ENCODE assay signal across 1 cellular context in genomic region chr19:13150187-13150918, GRCh38.
TF ChIP-seq lines count a peak whose summit lies in the region.

A gene with protein sequence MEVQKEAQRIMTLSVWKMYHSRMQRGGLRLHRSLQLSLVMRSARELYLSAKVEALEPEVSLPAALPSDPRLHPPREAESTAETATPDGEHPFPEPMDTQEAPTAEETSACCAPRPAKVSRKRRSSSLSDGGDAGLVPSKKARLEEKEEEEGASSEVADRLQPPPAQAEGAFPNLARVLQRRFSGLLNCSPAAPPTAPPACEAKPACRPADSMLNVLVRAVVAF (plus strand): TSS chr19:13150411. CDS start chr19:13153187, 2,776 bp downstream.
A gene with protein sequence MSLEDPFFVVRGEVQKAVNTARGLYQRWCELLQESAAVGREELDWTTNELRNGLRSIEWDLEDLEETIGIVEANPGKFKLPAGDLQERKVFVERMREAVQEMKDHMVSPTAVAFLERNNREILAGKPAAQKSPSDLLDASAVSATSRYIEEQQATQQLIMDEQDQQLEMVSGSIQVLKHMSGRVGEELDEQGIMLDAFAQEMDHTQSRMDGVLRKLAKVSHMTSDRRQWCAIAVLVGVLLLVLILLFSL (minus strand): TSS chr19:13150375. CDS start chr19:13150173, 202 bp downstream.

TF ChIP-seq in HepG2, 621 proteins besides CTCF, POLR2A, EP300 and RAD21 (continued from another document and continues in another):
- TF ChIP-seq, protein P1, sequence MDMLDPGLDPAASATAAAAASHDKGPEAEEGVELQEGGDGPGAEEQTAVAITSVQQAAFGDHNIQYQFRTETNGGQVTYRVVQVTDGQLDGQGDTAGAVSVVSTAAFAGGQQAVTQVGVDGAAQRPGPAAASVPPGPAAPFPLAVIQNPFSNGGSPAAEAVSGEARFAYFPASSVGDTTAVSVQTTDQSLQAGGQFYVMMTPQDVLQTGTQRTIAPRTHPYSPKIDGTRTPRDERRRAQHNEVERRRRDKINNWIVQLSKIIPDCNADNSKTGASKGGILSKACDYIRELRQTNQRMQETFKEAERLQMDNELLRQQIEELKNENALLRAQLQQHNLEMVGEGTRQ (IDR thresholded peaks at IDR 0.05; ENCODE audit: low read depth, low read length) = no peak
- TF ChIP-seq, protein P1 (CRISPR knock-in tag; IDR thresholded peaks at IDR 0.05; ENCODE audit: borderline replicate concordance) = no peak; the same call in 1 of the 2 replicates
- peak; percentile 51; the same call in 1 of the 2 replicates for TF ChIP-seq SALL2 (CRISPR knock-in tag; IDR thresholded peaks at IDR 0.05)
- no peak for TF ChIP-seq CREBL2 (CRISPR knock-in tag; IDR thresholded peaks at IDR 0.05; ENCODE audit: borderline replicate concordance)
- TF ChIP-seq ZFP37 (CRISPR knock-in tag; IDR thresholded peaks at IDR 0.05; ENCODE audit: borderline replicate concordance) = no peak
- no peak for TF ChIP-seq SRSF4 (IDR thresholded peaks at IDR 0.05; ENCODE audit: low read depth, low read length, poor library complexity, severe bottlenecking)
- TF ChIP-seq, protein P2, sequence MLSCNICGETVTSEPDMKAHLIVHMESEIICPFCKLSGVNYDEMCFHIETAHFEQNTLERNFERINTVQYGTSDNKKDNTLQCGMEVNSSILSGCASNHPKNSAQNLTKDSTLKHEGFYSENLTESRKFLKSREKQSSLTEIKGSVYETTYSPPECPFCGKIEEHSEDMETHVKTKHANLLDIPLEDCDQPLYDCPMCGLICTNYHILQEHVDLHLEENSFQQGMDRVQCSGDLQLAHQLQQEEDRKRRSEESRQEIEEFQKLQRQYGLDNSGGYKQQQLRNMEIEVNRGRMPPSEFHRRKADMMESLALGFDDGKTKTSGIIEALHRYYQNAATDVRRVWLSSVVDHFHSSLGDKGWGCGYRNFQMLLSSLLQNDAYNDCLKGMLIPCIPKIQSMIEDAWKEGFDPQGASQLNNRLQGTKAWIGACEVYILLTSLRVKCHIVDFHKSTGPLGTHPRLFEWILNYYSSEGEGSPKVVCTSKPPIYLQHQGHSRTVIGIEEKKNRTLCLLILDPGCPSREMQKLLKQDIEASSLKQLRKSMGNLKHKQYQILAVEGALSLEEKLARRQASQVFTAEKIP (CRISPR knock-in tag; IDR thresholded peaks at IDR 0.05; ENCODE audit: borderline replicate concordance) = no peak
- TF ChIP-seq MXD3 (CRISPR knock-in tag; IDR thresholded peaks at IDR 0.05) = peak; percentile 19; the same call in 1 of the 2 replicates
- TF ChIP-seq MXI1 (IDR thresholded peaks at IDR 0.05; ENCODE audit: borderline replicate concordance, low read depth, low read length) = peak; percentile 91; the same call in 2 of the 3 replicates
- peak; percentile 93 for TF ChIP-seq ZFX (CRISPR knock-in tag; IDR thresholded peaks at IDR 0.05; ENCODE audit: low read depth)
- no peak for TF ChIP-seq PRDM4 (CRISPR knock-in tag; IDR thresholded peaks at IDR 0.05; ENCODE audit: borderline replicate concordance)
- peak; percentile 35; the same call in 1 of the 2 replicates for TF ChIP-seq TFAP4 (IDR thresholded peaks at IDR 0.05; ENCODE audit: borderline replicate concordance, low read depth)
- TF ChIP-seq SIX1 (CRISPR knock-in tag; IDR thresholded peaks at IDR 0.05; ENCODE audit: borderline replicate concordance) = 0 out of 2 replicates have a peak, but pooled peaks have one; percentile 25
- peak; percentile 57; the same call in 1 of the 2 replicates for TF ChIP-seq ZNF790 (CRISPR knock-in tag; IDR thresholded peaks at IDR 0.05; ENCODE audit: borderline replicate concordance)
- TF ChIP-seq POLR2AphosphoS2 (IDR thresholded peaks at IDR 0.05; ENCODE audit: low read depth, low read length) = no peak
- TF ChIP-seq, protein P3, sequence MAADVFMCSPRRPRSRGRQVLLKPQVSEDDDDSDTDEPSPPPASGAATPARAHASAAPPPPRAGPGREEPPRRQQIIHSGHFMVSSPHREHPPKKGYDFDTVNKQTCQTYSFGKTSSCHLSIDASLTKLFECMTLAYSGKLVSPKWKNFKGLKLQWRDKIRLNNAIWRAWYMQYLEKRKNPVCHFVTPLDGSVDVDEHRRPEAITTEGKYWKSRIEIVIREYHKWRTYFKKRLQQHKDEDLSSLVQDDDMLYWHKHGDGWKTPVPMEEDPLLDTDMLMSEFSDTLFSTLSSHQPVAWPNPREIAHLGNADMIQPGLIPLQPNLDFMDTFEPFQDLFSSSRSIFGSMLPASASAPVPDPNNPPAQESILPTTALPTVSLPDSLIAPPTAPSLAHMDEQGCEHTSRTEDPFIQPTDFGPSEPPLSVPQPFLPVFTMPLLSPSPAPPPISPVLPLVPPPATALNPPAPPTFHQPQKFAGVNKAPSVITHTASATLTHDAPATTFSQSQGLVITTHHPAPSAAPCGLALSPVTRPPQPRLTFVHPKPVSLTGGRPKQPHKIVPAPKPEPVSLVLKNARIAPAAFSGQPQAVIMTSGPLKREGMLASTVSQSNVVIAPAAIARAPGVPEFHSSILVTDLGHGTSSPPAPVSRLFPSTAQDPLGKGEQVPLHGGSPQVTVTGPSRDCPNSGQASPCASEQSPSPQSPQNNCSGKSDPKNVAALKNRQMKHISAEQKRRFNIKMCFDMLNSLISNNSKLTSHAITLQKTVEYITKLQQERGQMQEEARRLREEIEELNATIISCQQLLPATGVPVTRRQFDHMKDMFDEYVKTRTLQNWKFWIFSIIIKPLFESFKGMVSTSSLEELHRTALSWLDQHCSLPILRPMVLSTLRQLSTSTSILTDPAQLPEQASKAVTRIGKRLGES (CRISPR knock-in tag; IDR thresholded peaks at IDR 0.05; ENCODE audit: borderline replicate concordance) = no peak
- TF ChIP-seq, protein P4, sequence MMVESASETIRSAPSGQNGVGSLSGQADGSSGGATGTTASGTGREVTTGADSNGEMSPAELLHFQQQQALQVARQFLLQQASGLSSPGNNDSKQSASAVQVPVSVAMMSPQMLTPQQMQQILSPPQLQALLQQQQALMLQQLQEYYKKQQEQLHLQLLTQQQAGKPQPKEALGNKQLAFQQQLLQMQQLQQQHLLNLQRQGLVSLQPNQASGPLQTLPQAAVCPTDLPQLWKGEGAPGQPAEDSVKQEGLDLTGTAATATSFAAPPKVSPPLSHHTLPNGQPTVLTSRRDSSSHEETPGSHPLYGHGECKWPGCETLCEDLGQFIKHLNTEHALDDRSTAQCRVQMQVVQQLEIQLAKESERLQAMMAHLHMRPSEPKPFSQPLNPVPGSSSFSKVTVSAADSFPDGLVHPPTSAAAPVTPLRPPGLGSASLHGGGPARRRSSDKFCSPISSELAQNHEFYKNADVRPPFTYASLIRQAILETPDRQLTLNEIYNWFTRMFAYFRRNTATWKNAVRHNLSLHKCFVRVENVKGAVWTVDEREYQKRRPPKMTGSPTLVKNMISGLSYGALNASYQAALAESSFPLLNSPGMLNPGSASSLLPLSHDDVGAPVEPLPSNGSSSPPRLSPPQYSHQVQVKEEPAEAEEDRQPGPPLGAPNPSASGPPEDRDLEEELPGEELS (CRISPR knock-in tag; IDR thresholded peaks at IDR 0.05) = peak; percentile 64
- TF ChIP-seq, protein P5, sequence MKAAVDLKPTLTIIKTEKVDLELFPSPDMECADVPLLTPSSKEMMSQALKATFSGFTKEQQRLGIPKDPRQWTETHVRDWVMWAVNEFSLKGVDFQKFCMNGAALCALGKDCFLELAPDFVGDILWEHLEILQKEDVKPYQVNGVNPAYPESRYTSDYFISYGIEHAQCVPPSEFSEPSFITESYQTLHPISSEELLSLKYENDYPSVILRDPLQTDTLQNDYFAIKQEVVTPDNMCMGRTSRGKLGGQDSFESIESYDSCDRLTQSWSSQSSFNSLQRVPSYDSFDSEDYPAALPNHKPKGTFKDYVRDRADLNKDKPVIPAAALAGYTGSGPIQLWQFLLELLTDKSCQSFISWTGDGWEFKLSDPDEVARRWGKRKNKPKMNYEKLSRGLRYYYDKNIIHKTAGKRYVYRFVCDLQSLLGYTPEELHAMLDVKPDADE (CRISPR knock-in tag; IDR thresholded peaks at IDR 0.05) = no peak
- TF ChIP-seq TCF12 (IDR thresholded peaks at IDR 0.05) = no peak
- 0 out of 2 replicates have a peak, but pooled peaks have one; percentile 24 for TF ChIP-seq TCF12 (CRISPR knock-in tag; IDR thresholded peaks at IDR 0.05)
- TF ChIP-seq ZSCAN30 (CRISPR knock-in tag; IDR thresholded peaks at IDR 0.05) = 0 out of 2 replicates have a peak, but pooled peaks have one; percentile 71
- TF ChIP-seq ATM (IDR thresholded peaks at IDR 0.05; ENCODE audit: borderline replicate concordance) = no peak
- peak; percentile 90 for TF ChIP-seq YEATS2 (CRISPR knock-in tag; IDR thresholded peaks at IDR 0.05; ENCODE audit: borderline replicate concordance)
- TF ChIP-seq ZNF281 (CRISPR knock-in tag; IDR thresholded peaks at IDR 0.05; ENCODE audit: borderline replicate concordance) = peak; percentile 66
- TF ChIP-seq PHF5A (CRISPR knock-in tag; IDR thresholded peaks at IDR 0.05; ENCODE audit: low read depth, unreplicated experiment) = no peak
- TF ChIP-seq ZNF33B (CRISPR knock-in tag; IDR thresholded peaks at IDR 0.05) = no peak
- TF ChIP-seq CAMTA2 (CRISPR knock-in tag; IDR thresholded peaks at IDR 0.05; ENCODE audit: borderline replicate concordance) = no peak
